In genomic region chr2:200634231-200634964, GRCh38 we compare ENCODE assay signal across 27 cellular contexts.
"Had no signal": no experiment of that assay in that cellular context is flagged by ENCODE, and none has a peak within 500 bp of the region (broad histone marks: within the 10 kb centered on the region; RNA-seq: fewer than 3 reads in every experiment).

No MANE protein-coding gene starts in this region.

- DNase-seq: activated CD4-positive, alpha-beta memory T cell treated with anti-CD3 and anti-CD28 coated beads for 36 hours; activated CD4-positive, alpha-beta T cell treated with anti-CD3 and anti-CD28 coated beads for 36 hours; activated CD4-positive, alpha-beta T cell treated with anti-CD3 and anti-CD28 coated beads, Interleukin-2, amount 10 ng/mL, durations not matched to agents 24 days and 14 days; activated CD4-positive, CD25-positive, alpha-beta regulatory T cell; activated CD4-positive, CD25-positive, alpha-beta regulatory T cell treated with anti-CD3 and anti-CD28 coated beads, Interleukin-2, amount 50 U/mL, for 72 hours; activated CD8-positive, alpha-beta memory T cell treated with anti-CD3 and anti-CD28 coated beads, Interleukin-2, amount 50 U/mL, for 48 hours; activated CD8-positive, alpha-beta T cell treated with anti-CD3 and anti-CD28 coated beads, Interleukin-2, amount 10 ng/mL, durations not matched to agents 7 days and 5 days; activated gamma-delta T cell; activated naive CD4-positive, alpha-beta T cell; activated naive CD4-positive, alpha-beta T cell treated with anti-CD3 and anti-CD28 coated beads, Interleukin-2, amount 10 ng/mL, durations not matched to agents 7 days and 5 days; activated naive CD8-positive, alpha-beta T cell treated with anti-CD3 and anti-CD28 coated beads, Interleukin-2, amount 10 ng/mL, durations not matched to agents 7 days and 5 days; activated T-cell treated with anti-CD3 and anti-CD28 coated beads for 4 hours; activated T-cell treated with anti-CD3 and anti-CD28 coated beads, Interleukin-2, amount 50 U/mL, for 24 hours; activated T-cell treated with anti-CD3 and anti-CD28 coated beads, Interleukin-2, amount 50 U/mL, for 72 hours; amniotic stem cell; anterior cingulate cortex; brain microvascular endothelial cell; dorsolateral prefrontal cortex; effector memory CD4-positive, alpha-beta T cell; endodermal cell; foreskin keratinocyte; gastrocnemius medialis; hippocampal formation; T-helper 1 cell; T-helper 17 cell; T1000 had no signal

- H3K4me3 ChIP-seq: coronary artery, dorsolateral prefrontal cortex, gastrocnemius medialis had no signal

- H3K36me3 ChIP-seq: brain microvascular endothelial cell, gastrocnemius medialis had no signal

- H3K27me3 ChIP-seq: brain microvascular endothelial cell, dorsolateral prefrontal cortex, foreskin keratinocyte, gastrocnemius medialis had no signal

- H3K27ac ChIP-seq: brain microvascular endothelial cell, coronary artery, dorsolateral prefrontal cortex, foreskin keratinocyte, gastrocnemius medialis had no signal

- H3K4me1 ChIP-seq: foreskin keratinocyte, gastrocnemius medialis had no signal

- H3K9me3 ChIP-seq: gastrocnemius medialis had no signal
